ENCODE assay signal across 17 cellular contexts in the genomic region with DNA sequence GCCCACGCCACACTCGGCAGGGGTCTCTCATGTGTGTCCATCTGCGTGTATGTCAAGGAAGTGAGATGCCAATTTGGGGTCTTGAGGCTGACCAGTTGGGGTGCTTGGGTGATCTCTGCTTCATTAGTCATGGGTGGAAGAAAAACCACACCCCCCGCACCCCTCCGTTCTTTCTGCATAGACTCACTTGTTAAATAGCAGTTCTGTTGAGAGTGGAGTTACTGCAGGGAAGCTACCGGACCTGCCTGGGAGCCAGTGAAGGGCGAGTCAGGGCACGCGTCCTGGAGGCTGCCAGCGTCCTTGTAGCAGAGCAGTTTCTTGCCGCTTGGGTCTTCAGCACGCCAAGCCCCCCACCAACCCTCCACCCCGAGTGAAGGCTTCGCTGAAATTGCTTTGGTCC. TPM values are rescaled to one million over a fixed set of nuclear protein-coding genes. Genes with fewer than 3 reads are reported as not detected.
DNase-seq lines count a peak whose midpoint lies in the region; ATAC-seq and TF ChIP-seq lines count a peak whose summit lies in the region.
"Had no signal": no experiment of that assay in that cellular context is flagged by ENCODE, and none has a peak within 500 bp of the region (broad histone marks: within the 10 kb centered on the region; RNA-seq: fewer than 3 reads in every experiment).

No MANE protein-coding gene starts in this region.

- H3K4me3 Mint-ChIP-seq in dendritic cell treated with granulocyte-macrophage colony-stimulating factor and Interleukin-4, amounts not matched to agents 40 ng/mL and 50 ng/mL, for 4 days, result no peak overlapping the region
- no peak overlapping the region for H3K4me3 Mint-ChIP-seq in nephron progenitor cell
- H3K4me3 Mint-ChIP-seq: immature natural killer cell had no signal

- no peak overlapping the region for H2BK120ac ChIP-seq in IMR-90 (ENCODE audit: low read depth, low read length)

- H3K56ac ChIP-seq in IMR-90 (ENCODE audit: extremely low read depth, insufficient read depth, low read length), result no peak overlapping the region

- no peak overlapping the region for H3K18ac ChIP-seq in IMR-90 (ENCODE audit: low read depth, low read length)

- peaks cover 33% of the 10 kb centered on the region; the same call in 1 of the 2 replicates for H3K9me1 ChIP-seq in IMR-90 (ENCODE audit: insufficient read depth, low read length)

- H3K4me2 ChIP-seq in BLaER1 (peak overlapping the region; percentile 98), IMR-90 (ENCODE audit: low read depth, low read length) (no peak overlapping the region)

- H2BK20ac ChIP-seq in IMR-90 (ENCODE audit: low read depth, low read length), result no peak overlapping the region

- H3K4ac ChIP-seq in IMR-90 (ENCODE audit: low read depth, low read length), result no peak overlapping the region

- peaks cover 32 to 92% of the 10 kb centered on the region in 2 experiments for H3K79me1 ChIP-seq in IMR-90 (ENCODE audit: low read depth in 1 of 2, low read length in 2 of 2)

- H3K27ac Mint-ChIP-seq in dendritic cell treated with granulocyte-macrophage colony-stimulating factor and Interleukin-4, amounts not matched to agents 40 ng/mL and 50 ng/mL, for 4 days, result peak overlapping the region; percentile 61
- H3K27ac Mint-ChIP-seq in nephron progenitor cell, result peak overlapping the region; percentile 95

- H3K27me3 Mint-ChIP-seq in dendritic cell treated with granulocyte-macrophage colony-stimulating factor and Interleukin-4, amounts not matched to agents 40 ng/mL and 50 ng/mL, for 4 days, result peaks cover 6% of the 10 kb centered on the region
- H3K27me3 Mint-ChIP-seq in nephron progenitor cell (ENCODE audit: low read depth, poor library complexity), result no peaks in the 10 kb centered on the region

- DNase-seq in IMR-90 (no peak), nephron progenitor cell (no peak), NCI-H1048 (lab: John Stamatoyannopoulos, UW) (no peak), NCI-H748 (lab: John Stamatoyannopoulos, UW; ENCODE audit: unreplicated experiment) (no peak), kidney tubule cell (ENCODE audit: low spot score) (no peak)
- DNase-seq: activated CD4-positive, CD25-positive, alpha-beta regulatory T cell treated with anti-CD3 and anti-CD28 coated beads, Interleukin-2, amount 50 U/mL, for 72 hours; BE2C; central memory CD4-positive, alpha-beta T cell; GDM1; immature natural killer cell; NCI-H1105; NCI-H526 had no signal

- peak overlapping the region; percentile 56 for H3K9ac ChIP-seq in BLaER1
- H3K9ac ChIP-seq in IMR-90 (ENCODE audit: low read depth, low read length), result no peak overlapping the region

- no peak for TF ChIP-seq RAD21 in IMR-90 (IDR thresholded peaks at IDR 0.05; ENCODE audit: low read length)

- TF ChIP-seq CTCF in IMR-90 (conservative IDR thresholded peaks at IDR 0.05; ENCODE audit: low read depth, low read length) (no peak), nephron progenitor cell (IDR thresholded peaks at IDR 0.05) (no peak)

- H2AK5ac ChIP-seq in IMR-90 (ENCODE audit: low read depth, low read length), result no peak overlapping the region

- H4K8ac ChIP-seq in IMR-90 (ENCODE audit: low read depth in 2 of 2, low read length in 2 of 2), result no peak overlapping the region

- H3K27ac ChIP-seq in BLaER1 (peak overlapping the region; percentile 73), IMR-90 (ENCODE audit: insufficient read depth, low read length) (no peak overlapping the region)

- intact Hi-C loops in IMR-90 (cut with micrococcal nuclease), result no loop called here
- intact Hi-C loops in dendritic cell treated with granulocyte-macrophage colony-stimulating factor and Interleukin-4, amounts not matched to agents 40 ng/mL and 50 ng/mL, for 4 days (cut with micrococcal nuclease), result no loop called here

- H4K5ac ChIP-seq in IMR-90 (ENCODE audit: low read depth, low read length), result no peak overlapping the region

- no peak overlapping the region for H2BK15ac ChIP-seq in IMR-90 (ENCODE audit: low read depth, low read length)

- H3K4me1 ChIP-seq in BLaER1 (peaks cover 100% of the 10 kb centered on the region), IMR-90 (ENCODE audit: control insufficient read depth, insufficient read depth, low read length) (peaks cover 19% of the 10 kb centered on the region)
- H3K4me1 ChIP-seq: BE2C had no signal

- H3K9me3 Mint-ChIP-seq in dendritic cell treated with granulocyte-macrophage colony-stimulating factor and Interleukin-4, amounts not matched to agents 40 ng/mL and 50 ng/mL, for 4 days, result no peaks in the 10 kb centered on the region
- no peaks in the 10 kb centered on the region for H3K9me3 Mint-ChIP-seq in nephron progenitor cell
- H3K9me3 Mint-ChIP-seq: immature natural killer cell, neural crest cell had no signal

- WGBS in IMR-90 (ENCODE audit: extremely low coverage in 2 of 2, insufficient read length in 1 of 2), 2 experiments, result no CpG with 5 or more reads among the region's 14 CpGs

- no peak overlapping the region for H2BK5ac ChIP-seq in IMR-90 (ENCODE audit: low read depth, low read length, poor library complexity, severe bottlenecking)

- in situ Hi-C loops in IMR-90 (cut with MboI; ENCODE audit: low sequenced_read_pairs), result no loop called here

- H2AK9ac ChIP-seq in IMR-90 (replicated peaks; ENCODE audit: low read depth, low read length, poor library complexity), result no peak overlapping the region

- peak overlapping the region; percentile 61 for H2AFZ ChIP-seq in IMR-90 (replicated peaks; ENCODE audit: low read length, poor library complexity)

- CTCF ChIA-PET in IMR-90 (lab: Yijun Ruan, JAX), result no interaction called here

- no peak overlapping the region; the same call in 1 of the 2 replicates for H3K14ac ChIP-seq in IMR-90 (replicated peaks; ENCODE audit: low read depth, low read length)

- ATAC-seq in IMR-90 (ENCODE audit: low read depth), result no peak
- ATAC-seq in HG03159 (IDR thresholded peaks at IDR 0.05; ENCODE audit: unreplicated experiment), result no peak
- ATAC-seq: SK-N-SH treated with all-trans-retinoic acid at 6 μM for 48 hours had no signal

- H3K4me3 ChIP-seq in BLaER1 (no peak overlapping the region; the same call in 1 of the 2 replicates), IMR-90 (ENCODE audit: insufficient read depth, low read depth, low read length) (no peak overlapping the region)

- H3K27me3 ChIP-seq in BLaER1, result no peaks in the 10 kb centered on the region
- H3K27me3 ChIP-seq in IMR-90 (ENCODE audit: control insufficient read depth, insufficient read depth, low read length), result no peaks in the 10 kb centered on the region
- H3K27me3 ChIP-seq: BE2C had no signal

- H3K36me3 ChIP-seq in BLaER1, result peaks cover 74% of the 10 kb centered on the region
- peaks cover 53% of the 10 kb centered on the region for H3K36me3 ChIP-seq in IMR-90 (ENCODE audit: control insufficient read depth, insufficient read depth, low read length)

- no peak for TF ChIP-seq POLR2A in IMR-90 (IDR thresholded peaks at IDR 0.05; ENCODE audit: low read depth, low read length)

- H3K4me1 Mint-ChIP-seq in dendritic cell treated with granulocyte-macrophage colony-stimulating factor and Interleukin-4, amounts not matched to agents 40 ng/mL and 50 ng/mL, for 4 days (ENCODE audit: low read depth), result peaks cover 98% of the 10 kb centered on the region
- H3K4me1 Mint-ChIP-seq in nephron progenitor cell, result peaks cover 39% of the 10 kb centered on the region

- no peak overlapping the region for H3K23ac ChIP-seq in IMR-90 (ENCODE audit: low read depth, low read length)

- dilution Hi-C loops in IMR-90 (cut with HindIII; ENCODE audit: low sequenced_read_pairs, unreplicated experiment), result no loop called here

- POLR2A ChIA-PET in IMR-90 (lab: Charles Lee; ENCODE audit: unreplicated experiment), result no interaction called here

- no peaks in the 10 kb centered on the region for H3K9me3 ChIP-seq in BLaER1
- no peaks in the 10 kb centered on the region for H3K9me3 ChIP-seq in IMR-90 (ENCODE audit: control insufficient read depth, insufficient read depth, low read length)
- H3K9me3 ChIP-seq: BE2C had no signal

- BruUV-seq in IMR-90 (replicated peaks; lab: Mats Ljungman, UMichigan), result no TSS peak

- peaks cover 96% of the 10 kb centered on the region for H3K36me3 Mint-ChIP-seq in dendritic cell treated with granulocyte-macrophage colony-stimulating factor and Interleukin-4, amounts not matched to agents 40 ng/mL and 50 ng/mL, for 4 days (ENCODE audit: low read depth)
- peaks cover 25% of the 10 kb centered on the region for H3K36me3 Mint-ChIP-seq in nephron progenitor cell (ENCODE audit: low read depth)

- peaks cover 100% of the 10 kb centered on the region for H4K20me1 ChIP-seq in BLaER1
- peaks cover 92% of the 10 kb centered on the region for H4K20me1 ChIP-seq in IMR-90 (ENCODE audit: insufficient read depth, low read length)

- no peak overlapping the region for H4K91ac ChIP-seq in IMR-90 (ENCODE audit: insufficient read depth, low read depth, low read length)

TF ChIP-seq in IMR-90, 13 proteins besides CTCF, POLR2A, EP300 and RAD21 (continues in another document):
- TF ChIP-seq BHLHE40 (IDR thresholded peaks at IDR 0.05; ENCODE audit: low read depth, low read length) (no peak), CHD1 (IDR thresholded peaks at IDR 0.05; ENCODE audit: low read depth, low read length) (no peak), RFX5 (IDR thresholded peaks at IDR 0.05; ENCODE audit: low read depth, low read length) (no peak), CEBPB (IDR thresholded peaks at IDR 0.05; ENCODE audit: low read depth, low read length) (no peak), MAFK (IDR thresholded peaks at IDR 0.05; ENCODE audit: low read depth, low read length) (no peak), MAZ (IDR thresholded peaks at IDR 0.05; ENCODE audit: borderline replicate concordance, low read depth, low read length) (no peak), NFE2L2 (IDR thresholded peaks at IDR 0.05; ENCODE audit: low read depth, low read length) (no peak), RCOR1 (IDR thresholded peaks at IDR 0.05; ENCODE audit: insufficient replicate concordance, low read length) (no peak)
- TF ChIP-seq, protein P1, sequence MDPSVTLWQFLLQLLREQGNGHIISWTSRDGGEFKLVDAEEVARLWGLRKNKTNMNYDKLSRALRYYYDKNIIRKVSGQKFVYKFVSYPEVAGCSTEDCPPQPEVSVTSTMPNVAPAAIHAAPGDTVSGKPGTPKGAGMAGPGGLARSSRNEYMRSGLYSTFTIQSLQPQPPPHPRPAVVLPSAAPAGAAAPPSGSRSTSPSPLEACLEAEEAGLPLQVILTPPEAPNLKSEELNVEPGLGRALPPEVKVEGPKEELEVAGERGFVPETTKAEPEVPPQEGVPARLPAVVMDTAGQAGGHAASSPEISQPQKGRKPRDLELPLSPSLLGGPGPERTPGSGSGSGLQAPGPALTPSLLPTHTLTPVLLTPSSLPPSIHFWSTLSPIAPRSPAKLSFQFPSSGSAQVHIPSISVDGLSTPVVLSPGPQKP (IDR thresholded peaks at IDR 0.05; ENCODE audit: borderline replicate concordance, low read depth, low read length), result no peak

RNA-seq across cellular contexts. Expression of a gene that starts 8.5 kb away (rescaled TPM):
- 8.6 and 10.0 TPM in 2 replicates for total RNA-seq in IMR-90 (2012; rRNA removed)
- polyA plus RNA-seq in IMR-90 (2012; rRNA removed), result 11.8 and 13.0 TPM in 2 replicates
- polyA plus RNA-seq in IMR-90 (2012; cell fraction: cytosol; rRNA removed), result 9.3 and 14.5 TPM in 2 replicates
- polyA plus RNA-seq in IMR-90 (2012; cell fraction: nucleus; rRNA removed; ENCODE audit: low replicate concordance), result 7.9 and 13.2 TPM in 2 replicates
